Comparison of ENCODE assay signal across 8 cellular contexts in genomic region chr11:122690801-122691649, GRCh38. TPM values are rescaled to one million over a fixed set of nuclear protein-coding genes. Genes with fewer than 3 reads are reported as not detected.
DNase-seq lines count a peak whose midpoint lies in the region; ATAC-seq lines count a peak whose summit lies in the region.
"Had no signal": no experiment of that assay in that cellular context is flagged by ENCODE, and none has a peak within 500 bp of the region (broad histone marks: within the 10 kb centered on the region; RNA-seq: fewer than 3 reads in every experiment).

No MANE protein-coding gene starts in this region.

- no peaks in the 10 kb centered on the region for H3K9me3 Mint-ChIP-seq in activated T-helper 2 cell treated with anti-CD3 and anti-CD28 coated beads, Interferon-gamma antibody, Interleukin-2, Interleukin-4, amounts not matched to agents 10 μg/mL and 5 μg/mL and 100 μg/mL, durations not matched to agents 14 hours and 24 hours and 36 hours
- no peaks in the 10 kb centered on the region for H3K9me3 Mint-ChIP-seq in stimulated activated naive CD8-positive, alpha-beta T cell treated with anti-CD3 and anti-CD28 coated beads, Interleukin-15, amount 100 ng/mL, for 72 hours

- peaks cover 6% of the 10 kb centered on the region for H3K36me3 Mint-ChIP-seq in activated T-helper 2 cell treated with anti-CD3 and anti-CD28 coated beads, Interferon-gamma antibody, Interleukin-2, Interleukin-4, amounts not matched to agents 10 μg/mL and 5 μg/mL and 100 μg/mL, durations not matched to agents 14 hours and 24 hours and 36 hours (ENCODE audit: low read depth)

- H3K27me3 ChIP-seq in HUES64 (ENCODE audit: insufficient read depth, low read length) (no peaks in the 10 kb centered on the region), iPS-18a (ENCODE audit: control insufficient read depth, insufficient read depth, low read length) (no peaks in the 10 kb centered on the region)

- H3K27me3 Mint-ChIP-seq in activated T-helper 2 cell treated with anti-CD3 and anti-CD28 coated beads, Interferon-gamma antibody, Interleukin-2, Interleukin-4, amounts not matched to agents 10 μg/mL and 5 μg/mL and 100 μg/mL, durations not matched to agents 14 hours and 24 hours and 36 hours (ENCODE audit: low read depth), result no peaks in the 10 kb centered on the region
- H3K27me3 Mint-ChIP-seq in stimulated activated naive CD8-positive, alpha-beta T cell treated with anti-CD3 and anti-CD28 coated beads, Interleukin-15, amount 100 ng/mL, for 72 hours, result no peaks in the 10 kb centered on the region

- H3K9ac ChIP-seq in HUES64 (ENCODE audit: low read depth, low read length) (no peak overlapping the region), iPS-18a (ENCODE audit: low read length) (no peak overlapping the region)

- H3K36me3 ChIP-seq in HUES64 (ENCODE audit: insufficient read depth, low read length) (no peaks in the 10 kb centered on the region), iPS-18a (ENCODE audit: control insufficient read depth, low read depth, low read length) (no peaks in the 10 kb centered on the region)

- peak; percentile 35 for ATAC-seq in stimulated activated naive CD8-positive, alpha-beta T cell treated with anti-CD3 and anti-CD28 coated beads, Interleukin-15, amount 100 ng/mL, for 72 hours
- no peak for ATAC-seq in HG03354 (IDR thresholded peaks at IDR 0.05; ENCODE audit: poor library complexity, severe bottlenecking, unreplicated experiment)
- ATAC-seq: HCT116 had no signal

- peak overlapping the region; percentile 56 for H3K27ac Mint-ChIP-seq in activated T-helper 2 cell treated with anti-CD3 and anti-CD28 coated beads, Interferon-gamma antibody, Interleukin-2, Interleukin-4, amounts not matched to agents 10 μg/mL and 5 μg/mL and 100 μg/mL, durations not matched to agents 14 hours and 24 hours and 36 hours
- H3K27ac Mint-ChIP-seq in stimulated activated naive CD8-positive, alpha-beta T cell treated with anti-CD3 and anti-CD28 coated beads, Interleukin-15, amount 100 ng/mL, for 72 hours, result peak overlapping the region; percentile 56 to 63

- WGBS in HUES64, result 83% methylated on average over 14 of the region's 14 CpGs

- H3K4me1 ChIP-seq in HUES64 (ENCODE audit: insufficient read depth, low read length), result peaks cover 23% of the 10 kb centered on the region
- H3K4me1 ChIP-seq in iPS-18a (ENCODE audit: control insufficient read depth, low read depth, low read length), result peaks cover 21% of the 10 kb centered on the region

- H3K9me3 ChIP-seq in HUES64 (ENCODE audit: insufficient read depth, low read depth, low read length) (no peaks in the 10 kb centered on the region), iPS-18a (ENCODE audit: control insufficient read depth, low read depth, low read length) (no peaks in the 10 kb centered on the region)

- peak overlapping the region; percentile 23 for H3K4me3 Mint-ChIP-seq in activated T-helper 2 cell treated with anti-CD3 and anti-CD28 coated beads, Interferon-gamma antibody, Interleukin-2, Interleukin-4, amounts not matched to agents 10 μg/mL and 5 μg/mL and 100 μg/mL, durations not matched to agents 14 hours and 24 hours and 36 hours (ENCODE audit: low read depth)
- H3K4me3 Mint-ChIP-seq in stimulated activated naive CD8-positive, alpha-beta T cell treated with anti-CD3 and anti-CD28 coated beads, Interleukin-15, amount 100 ng/mL, for 72 hours, result peak overlapping the region; percentile 60 to 62

- H3K27ac ChIP-seq in HUES64 (ENCODE audit: low read depth, low read length), result 0 out of 2 replicates have a peak overlapping the region, but pooled peaks have one; percentile 5
- peak overlapping the region; percentile 3 for H3K27ac ChIP-seq in iPS-18a (ENCODE audit: low read length)

- no peak for DNase-seq in activated T-helper 2 cell treated with anti-CD3 and anti-CD28 coated beads, Interferon-gamma antibody, Interleukin-2, Interleukin-4, amounts not matched to agents 10 μg/mL and 5 μg/mL and 100 μg/mL, durations not matched to agents 14 hours and 24 hours and 36 hours (ENCODE audit: low spot score)
- no peak for DNase-seq in stimulated activated naive CD8-positive, alpha-beta T cell treated with anti-CD3 and anti-CD28 coated beads, Interleukin-15, amount 100 ng/mL, for 72 hours
- no peak for DNase-seq in DMS153 (lab: John Stamatoyannopoulos, UW)
- no peak for DNase-seq in NCI-H2107 (lab: John Stamatoyannopoulos, UW)

- H3K4me1 Mint-ChIP-seq in activated T-helper 2 cell treated with anti-CD3 and anti-CD28 coated beads, Interferon-gamma antibody, Interleukin-2, Interleukin-4, amounts not matched to agents 10 μg/mL and 5 μg/mL and 100 μg/mL, durations not matched to agents 14 hours and 24 hours and 36 hours (ENCODE audit: low read depth), result peaks cover 51% of the 10 kb centered on the region
- peaks cover 89% of the 10 kb centered on the region for H3K4me1 Mint-ChIP-seq in stimulated activated naive CD8-positive, alpha-beta T cell treated with anti-CD3 and anti-CD28 coated beads, Interleukin-15, amount 100 ng/mL, for 72 hours

- H3K4me3 ChIP-seq in HUES64 (ENCODE audit: low read length) (no peak overlapping the region), iPS-18a (ENCODE audit: low read length) (no peak overlapping the region)

- intact Hi-C loops in activated T-helper 2 cell treated with anti-CD3 and anti-CD28 coated beads, Interferon-gamma antibody, Interleukin-2, Interleukin-4, amounts not matched to agents 10 μg/mL and 5 μg/mL and 100 μg/mL, durations not matched to agents 14 hours and 24 hours and 36 hours (cut with micrococcal nuclease), result no loop called here

RNA-seq across cellular contexts. Expression of gene UBASH3B, which starts 35.5 kb away (rescaled TPM):
- 4.1 TPM for polyA plus RNA-seq in HUES64 (2013, experiment 1 of 2)
- polyA plus RNA-seq in HUES64 (2013, experiment 2 of 2), result 4.2 TPM
- 19.3 and 20.1 TPM in 2 replicates for total RNA-seq in activated T-helper 2 cell treated with anti-CD3 and anti-CD28 coated beads, Interferon-gamma antibody, Interleukin-2, Interleukin-4, amounts not matched to agents 10 μg/mL and 5 μg/mL and 100 μg/mL, durations not matched to agents 14 hours and 24 hours and 36 hours
